Comparison of ENCODE assay signal across 24 cellular contexts in the genomic region with DNA sequence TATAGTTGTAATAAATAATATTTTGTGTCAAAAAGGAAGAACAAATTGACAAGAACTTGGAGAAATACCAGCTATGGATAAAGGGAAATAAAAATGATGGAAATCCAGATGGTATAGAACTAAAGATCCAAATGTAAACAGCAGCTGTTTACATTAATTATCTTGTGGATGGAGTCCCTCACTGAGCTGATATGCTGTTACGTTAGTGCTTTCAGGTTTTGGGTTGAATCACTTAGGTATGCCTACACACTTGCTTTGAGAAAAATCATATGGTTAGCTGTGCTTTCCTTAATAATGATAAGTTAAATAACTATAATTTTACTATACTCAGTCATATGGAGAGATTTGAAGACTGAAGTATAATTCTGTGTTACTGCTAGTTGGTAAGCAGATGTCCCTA. TPM values are rescaled to one million over a fixed set of nuclear protein-coding genes. Genes with fewer than 3 reads are reported as not detected.
DNase-seq lines count a peak whose midpoint lies in the region; ATAC-seq and TF ChIP-seq lines count a peak whose summit lies in the region.
"Had no signal": no experiment of that assay in that cellular context is flagged by ENCODE, and none has a peak within 500 bp of the region (broad histone marks: within the 10 kb centered on the region; RNA-seq: fewer than 3 reads in every experiment).

No MANE protein-coding gene starts in this region.

- intact Hi-C loops in testis (cut with DNase I; ENCODE audit: low total_unique reads) = no loop called here

- no peak for TF ChIP-seq POLR2A in testis (IDR thresholded peaks at IDR 0.05)

- no peak for ATAC-seq in GM19463 (IDR thresholded peaks at IDR 0.05; ENCODE audit: unreplicated experiment)
- ATAC-seq: T-cell, upper lobe of right lung had no signal

- H2AFZ ChIP-seq in fibroblast of lung (ENCODE audit: low read length) = no peak overlapping the region
- H2AFZ ChIP-seq in smooth muscle cell (ENCODE audit: low read depth) = no peak overlapping the region

- H3K9me3 ChIP-seq in fibroblast of lung (ENCODE audit: control insufficient read depth, insufficient read depth, low read depth, low read length) (no peaks in the 10 kb centered on the region), smooth muscle cell (replicated peaks; ENCODE audit: low read depth) (no peaks in the 10 kb centered on the region), testis (no peaks in the 10 kb centered on the region)
- H3K9me3 ChIP-seq: adrenal gland, esophagus muscularis mucosa, upper lobe of right lung had no signal

- H3K4me2 ChIP-seq in fibroblast of lung (ENCODE audit: extremely low read depth, insufficient read depth, low read length) (peak overlapping the region; percentile 26), smooth muscle cell (peak overlapping the region; percentile 66)

- H3K79me2 ChIP-seq in fibroblast of lung (ENCODE audit: control insufficient read depth, insufficient read depth, low read length) = peaks cover 2% of the 10 kb centered on the region
- peaks cover 10% of the 10 kb centered on the region for H3K79me2 ChIP-seq in smooth muscle cell (ENCODE audit: low read depth)

- peaks cover 5% of the 10 kb centered on the region for H3K4me1 ChIP-seq in fibroblast of lung (ENCODE audit: control insufficient read depth, extremely low read depth, insufficient read depth, low read length)
- H3K4me1 ChIP-seq in smooth muscle cell (ENCODE audit: low read depth) = peaks cover 22% of the 10 kb centered on the region
- H3K4me1 ChIP-seq in testis = peaks cover 6% of the 10 kb centered on the region
- H3K4me1 ChIP-seq: upper lobe of right lung had no signal

- 13% methylated on average over 1 of the region's 1 CpG for WGBS in smooth muscle cell (ENCODE audit: low lambda C conversion rate)
- 76 to 78% methylated on average over 1 of the region's 1 CpG for WGBS in testis, 2 donors

- H3K4me3 ChIP-seq in fibroblast of lung (replicated peaks in 1 of 4; ENCODE audit: control extremely low read depth in 1 of 4, insufficient read depth in 1 of 4, low read depth in 3 of 4, low read length in 4 of 4) = no peak overlapping the region
- no peak overlapping the region for H3K4me3 ChIP-seq in smooth muscle cell
- H3K4me3 ChIP-seq in testis = no peak overlapping the region
- H3K4me3 ChIP-seq: coronary artery, esophagus muscularis mucosa, skin epidermis, upper lobe of right lung had no signal

- no peaks in the 10 kb centered on the region for H4K20me1 ChIP-seq in fibroblast of lung (ENCODE audit: control insufficient read depth, extremely low read depth, insufficient read depth, low read length)
- peaks cover 52% of the 10 kb centered on the region for H4K20me1 ChIP-seq in smooth muscle cell (ENCODE audit: low read depth)

- H3K27ac ChIP-seq in fibroblast of lung (ENCODE audit: insufficient read depth, low read length) = no peak overlapping the region
- no peak overlapping the region for H3K27ac ChIP-seq in smooth muscle cell (ENCODE audit: low read depth)
- H3K27ac ChIP-seq in testis = no peak overlapping the region
- H3K27ac ChIP-seq: coronary artery, esophagus muscularis mucosa, HL-60, skin epidermis, upper lobe of right lung had no signal

- no peak for TF ChIP-seq CTCF in fibroblast of lung (conservative IDR thresholded peaks at IDR 0.05 in 1 of 2, IDR thresholded peaks at IDR 0.05 in 1 of 2; ENCODE audit: low read depth in 1 of 2, low read length in 2 of 2)
- TF ChIP-seq CTCF in smooth muscle cell (IDR thresholded peaks at IDR 0.05; ENCODE audit: borderline replicate concordance, insufficient read depth, poor library complexity, severe bottlenecking) = no peak
- TF ChIP-seq CTCF in testis (IDR thresholded peaks at IDR 0.05) = no peak

- H3K27me3 ChIP-seq in fibroblast of lung (ENCODE audit: control insufficient read depth, insufficient read depth, low read length) = no peaks in the 10 kb centered on the region
- H3K27me3 ChIP-seq in smooth muscle cell (ENCODE audit: low read depth) = no peaks in the 10 kb centered on the region
- H3K27me3 ChIP-seq in testis = no peaks in the 10 kb centered on the region
- H3K27me3 ChIP-seq: adrenal gland, esophagus muscularis mucosa, upper lobe of right lung had no signal

- H3K9ac ChIP-seq in fibroblast of lung (ENCODE audit: insufficient read depth, low read length) (no peak overlapping the region), smooth muscle cell (ENCODE audit: low read depth) (no peak overlapping the region)

- H3F3A ChIP-seq in smooth muscle cell (ENCODE audit: low read depth) = no peaks in the 10 kb centered on the region

- no peaks in the 10 kb centered on the region for H3K36me3 ChIP-seq in fibroblast of lung (ENCODE audit: control insufficient read depth, insufficient read depth, low read length)
- H3K36me3 ChIP-seq in smooth muscle cell (ENCODE audit: low read depth) = no peaks in the 10 kb centered on the region
- H3K36me3 ChIP-seq in testis (ENCODE audit: low read depth, missing control alignments) = no peaks in the 10 kb centered on the region
- H3K36me3 ChIP-seq: adrenal gland, esophagus muscularis mucosa, upper lobe of right lung had no signal

- peak; percentile 62 for DNase-seq in NCI-H2171 treated with DMSO at 0.1 percent for 48 hours (lab: John Stamatoyannopoulos, UW)
- DNase-seq in NCI-H2171 (lab: John Stamatoyannopoulos, UW) = no peak
- peak; percentile 69 for DNase-seq in NCI-H82 (lab: John Stamatoyannopoulos, UW)
- peak; percentile 20 to 37 for DNase-seq in fibroblast of lung (ENCODE audit: low read depth in 2 of 2)
- no peak for DNase-seq in smooth muscle cell (lab: John Stamatoyannopoulos, UW; ENCODE audit: unreplicated experiment)
- no peak for DNase-seq in activated CD4-positive, alpha-beta T cell treated with anti-CD3 and anti-CD28 coated beads for 4 hours
- DNase-seq in testis = no peak
- DNase-seq: 8988T; activated T-cell treated with anti-CD3 and anti-CD28 coated beads, Interleukin-2, amount 50 U/mL, for 1 hour; CD8-positive, alpha-beta memory T cell; DMS79; H9; NCI-H1048; NCI-H2029; stimulated activated CD4-positive, alpha-beta T cell treated with anti-CD3 and anti-CD28 coated beads, Interleukin-2, amount 100 ng/mL, for 24 hours; substantia nigra; T-cell; upper lobe of right lung had no signal

RNA-seq across cellular contexts. Expression of a gene that starts 27.7 kb away (rescaled TPM):
- total RNA-seq in fibroblast of lung = 16.2 and 18.2 TPM in 2 replicates
- 10.5 and 19.5 TPM in 2 replicates for polyA plus RNA-seq in fibroblast of lung
- 6.8 and 11.0 TPM in 2 replicates for polyA plus RNA-seq in fibroblast of lung (2012)
- 5.9 and 7.0 TPM in 2 replicates for polyA minus RNA-seq in fibroblast of lung (ENCODE audit: low replicate concordance)
- 5.8 and 7.4 TPM in 2 replicates for total RNA-seq in smooth muscle cell
- 3.7 and 4.0 TPM in 2 replicates for polyA plus RNA-seq in smooth muscle cell
- 10 to 100 TPM; 27.3 to 30.8 TPM for total RNA-seq in testis
- polyA plus RNA-seq in testis (ENCODE audit: insufficient read depth, low read depth, low replicate concordance) = 36.2 TPM
- polyA plus RNA-seq: CD8-positive, alpha-beta memory T cell had no signal

Comparison
In these comparisons a context has a peak if more than half of its experiments do, and no peak if none do; other contexts are left out.
1. DNase-seq: peak in NCI-H2171 treated with DMSO at 0.1 percent for 48 hours (single experiment), NCI-H82 (single experiment) and fibroblast of lung (2 of 2); none in NCI-H2171 (single experiment), smooth muscle cell (single experiment), activated CD4-positive, alpha-beta T cell treated with anti-CD3 and anti-CD28 coated beads for 4 hours (0 of 2) and testis (single experiment).